Comparison of ENCODE assay signal across 9 cellular contexts in genomic region chr20:2750343-2751251, GRCh38. TPM values are rescaled to one million over a fixed set of nuclear protein-coding genes. Genes with fewer than 3 reads are reported as not detected.
DNase-seq lines count a peak whose midpoint lies in the region; ATAC-seq, FAIRE-seq and TF ChIP-seq lines count a peak whose summit lies in the region.
"Had no signal": no experiment of that assay in that cellular context is flagged by ENCODE, and none has a peak within 500 bp of the region (broad histone marks: within the 10 kb centered on the region; RNA-seq: fewer than 3 reads in every experiment).

No MANE protein-coding gene starts in this region.

- no peaks in the 10 kb centered on the region for H3K79me1 ChIP-seq in neuronal stem cell (ENCODE audit: low read depth, low read length)

- no peak for TF ChIP-seq CTCF in CD8-positive, alpha-beta T cell (IDR thresholded peaks at IDR 0.05)
- TF ChIP-seq CTCF in GM12878 (IDR thresholded peaks at IDR 0.05 in 2 of 3, conservative IDR thresholded peaks at IDR 0.05 in 1 of 3; ENCODE audit: control insufficient read depth in 2 of 3, extremely low read depth in 1 of 3, insufficient read depth in 1 of 3, low read depth in 3 of 3, low read length in 3 of 3) (no peak), keratinocyte (optimal IDR thresholded peaks at IDR 0.05 in 1 of 3, IDR thresholded peaks at IDR 0.05 in 1 of 3, conservative IDR thresholded peaks at IDR 0.05 in 1 of 3; ENCODE audit: extremely low read depth in 1 of 3, insufficient read depth in 2 of 3, low read length in 3 of 3) (no peak), thoracic aorta (IDR thresholded peaks at IDR 0.05) (no peak)

- no peak overlapping the region for H2BK120ac ChIP-seq in neuronal stem cell (ENCODE audit: low read depth, low read length)

- no peaks in the 10 kb centered on the region for H4K20me1 ChIP-seq in GM12878 (ENCODE audit: control insufficient read depth, insufficient read depth)
- no peaks in the 10 kb centered on the region for H4K20me1 ChIP-seq in keratinocyte (ENCODE audit: control insufficient read depth, extremely low read depth, insufficient read depth, low read length)

- TF ChIP-seq RAD21 in GM12878 (IDR thresholded peaks at IDR 0.05; ENCODE audit: insufficient read depth, low read depth, low read length), result no peak

- no peak overlapping the region for H3K4ac ChIP-seq in neuronal stem cell (ENCODE audit: low read length)

- H3K9ac ChIP-seq in GM12878 (ENCODE audit: control insufficient read depth, insufficient read depth, low read length) (no peak overlapping the region), keratinocyte (ENCODE audit: control insufficient read depth, extremely low read depth, insufficient read depth, low read length) (no peak overlapping the region), neuronal stem cell (ENCODE audit: low read depth, low read length, poor library complexity) (no peak overlapping the region)

- H3K4me3 ChIP-seq in CD8-positive, alpha-beta T cell (ENCODE audit: low read depth, low read length), result peak overlapping the region; percentile 57
- no peak overlapping the region for H3K4me3 ChIP-seq in GM12878
- peak overlapping the region in 1 of 3 experiments; percentile 1 for H3K4me3 ChIP-seq in keratinocyte (ENCODE audit: control insufficient read depth in 2 of 3, extremely low read depth in 1 of 3, insufficient read depth in 2 of 3, low read depth in 1 of 3, low read length in 3 of 3)
- H3K4me3 ChIP-seq in thoracic aorta, result peak overlapping the region; percentile 65
- H3K4me3 ChIP-seq in neuronal stem cell (ENCODE audit: low read length in 2 of 2), result no peak overlapping the region

- no peaks in the 10 kb centered on the region for H3K9me1 ChIP-seq in keratinocyte (ENCODE audit: control insufficient read depth, extremely low read depth, insufficient read depth, low read length)

- H3K23ac ChIP-seq in neuronal stem cell (ENCODE audit: low read depth, low read length, poor library complexity), result no peak overlapping the region

- CTCF ChIA-PET in CD8-positive, alpha-beta T cell (lab: Charles Lee), result interaction anchor here (0.9 to 6.1 kb wide), 7 partner anchors 11 to 85 kb away, joined by 3 to 60 read pairs (median 10); no protein-coding TSS in a partner anchor
- CTCF ChIA-PET in GM12878 (lab: Yijun Ruan, JAX), result no interaction called here

- no peaks in the 10 kb centered on the region for H3K27me3 ChIP-seq in CD8-positive, alpha-beta T cell (ENCODE audit: insufficient read depth, low read length)
- H3K27me3 ChIP-seq in GM12878 (replicated peaks in 1 of 2; ENCODE audit: control insufficient read depth in 2 of 2, insufficient read depth in 2 of 2, low read length in 1 of 2) (peaks cover 9 to 12% of the 10 kb centered on the region in 2 experiments), keratinocyte (ENCODE audit: control insufficient read depth, extremely low read depth, insufficient read depth, low read length) (peaks cover 76% of the 10 kb centered on the region), thoracic aorta (replicated peaks; ENCODE audit: insufficient read depth) (no peaks in the 10 kb centered on the region), neuronal stem cell (ENCODE audit: control insufficient read depth in 3 of 3, insufficient read depth in 3 of 3, low read depth in 1 of 3, low read length in 3 of 3) (peaks cover 31 to 95% (median 75%) of the 10 kb centered on the region in 3 experiments)

- no peaks in the 10 kb centered on the region for H3K79me2 ChIP-seq in GM12878 (ENCODE audit: control insufficient read depth, insufficient read depth, low read length)
- H3K79me2 ChIP-seq in keratinocyte (ENCODE audit: control insufficient read depth, insufficient read depth, low read length), result no peaks in the 10 kb centered on the region

- H3K18ac ChIP-seq in neuronal stem cell (ENCODE audit: low read length), result no peak overlapping the region

- FAIRE-seq in GM12878 (lab: Jason Lieb, UNC) (no peak), keratinocyte (lab: Jason Lieb, UNC) (no peak)

- no peaks in the 10 kb centered on the region for H3K27me3 Mint-ChIP-seq in CD8-positive, alpha-beta T cell (ENCODE audit: low read depth)

- H2AK5ac ChIP-seq in neuronal stem cell (ENCODE audit: low read depth, low read length), result no peak overlapping the region

- no peak for DNase-seq in CD8-positive, alpha-beta T cell
- peak; percentile 12 for DNase-seq in LoVo (ENCODE audit: low spot score)
- DNase-seq in GM12878 (ENCODE audit: low read depth, low spot score), result no peak
- no peak for DNase-seq in keratinocyte (ENCODE audit: low read depth, low spot score)
- DNase-seq in thoracic aorta (ENCODE audit: low spot score), result no peak
- no peak for DNase-seq in neuronal stem cell (ENCODE audit: low spot score)
- no peak for DNase-seq in hippocampal formation (lab: John Stamatoyannopoulos, UW)

- SMC1A ChIA-PET in GM12878 (lab: Charles Lee; ENCODE audit: uncharacterized antibody, unreplicated experiment), result no interaction called here

- no peaks in the 10 kb centered on the region for H3K36me3 Mint-ChIP-seq in CD8-positive, alpha-beta T cell

- WGBS in GM12878 (ENCODE audit: insufficient coverage, insufficient replicate concordance, low lambda C conversion rate, missing lambda C conversion rate), result 19% methylated on average over 32 of the region's 44 CpGs
- no CpG with 5 or more reads among the region's 44 CpGs for WGBS in neuronal stem cell (ENCODE audit: extremely low coverage in 2 of 2, insufficient read length in 2 of 2, insufficient replicate concordance in 1 of 2), 2 donors

- no peaks in the 10 kb centered on the region for H3K36me3 ChIP-seq in CD8-positive, alpha-beta T cell (ENCODE audit: insufficient read depth, low read length)
- H3K36me3 ChIP-seq in GM12878 (ENCODE audit: control insufficient read depth in 2 of 2, insufficient read depth in 2 of 2, low read length in 1 of 2), result no peaks in the 10 kb centered on the region
- H3K36me3 ChIP-seq in keratinocyte (ENCODE audit: control insufficient read depth in 2 of 2, extremely low read depth in 1 of 2, insufficient read depth in 2 of 2, low read length in 2 of 2), result no peaks in the 10 kb centered on the region
- no peaks in the 10 kb centered on the region for H3K36me3 ChIP-seq in thoracic aorta
- H3K36me3 ChIP-seq in neuronal stem cell (replicated peaks in 1 of 2; ENCODE audit: control insufficient read depth in 2 of 2, insufficient read depth in 2 of 2, low read length in 2 of 2), result no peaks in the 10 kb centered on the region

- no peak overlapping the region for H3K4me2 ChIP-seq in GM12878 (ENCODE audit: control insufficient read depth, insufficient read depth)
- H3K4me2 ChIP-seq in keratinocyte (ENCODE audit: control insufficient read depth, extremely low read depth, insufficient read depth, low read depth, low read length), result peak overlapping the region; percentile 69
- no peak overlapping the region for H3K4me2 ChIP-seq in neuronal stem cell (ENCODE audit: insufficient read depth, low read length, poor library complexity, severe bottlenecking)

- in situ Hi-C loops in GM12878 (cut with MboI), result no loop called here

- no peaks in the 10 kb centered on the region for H3K9me3 ChIP-seq in CD8-positive, alpha-beta T cell (ENCODE audit: low read length)
- no peaks in the 10 kb centered on the region; the same call in 2 of the 3 replicates for H3K9me3 ChIP-seq in GM12878 (replicated peaks; ENCODE audit: control insufficient read depth, insufficient read depth, low read length)
- H3K9me3 ChIP-seq in keratinocyte (ENCODE audit: control insufficient read depth, low read depth, low read length), result no peaks in the 10 kb centered on the region
- H3K9me3 ChIP-seq in thoracic aorta, result no peaks in the 10 kb centered on the region
- no peaks in the 10 kb centered on the region for H3K9me3 ChIP-seq in neuronal stem cell (replicated peaks in 1 of 2; ENCODE audit: control insufficient read depth in 2 of 2, insufficient read depth in 1 of 2, low read depth in 1 of 2, low read length in 2 of 2)

- BruUV-seq in GM12878 (replicated peaks; lab: Mats Ljungman, UMichigan), result no TSS peak

- peaks cover 29% of the 10 kb centered on the region for H3K4me1 Mint-ChIP-seq in CD8-positive, alpha-beta T cell (ENCODE audit: low read depth)

- TF ChIP-seq POLR2A in GM12878 (IDR thresholded peaks at IDR 0.05; ENCODE audit: low read depth, low read length), result no peak

- peak overlapping the region; percentile 80 for H3K4me3 Mint-ChIP-seq in CD8-positive, alpha-beta T cell

- H3K14ac ChIP-seq in neuronal stem cell (ENCODE audit: low read length), result no peak overlapping the region

- intact Hi-C loops in CD8-positive, alpha-beta T cell (cut with DNase I, micrococcal nuclease), result loop anchor here (5.0 to 10.0 kb wide), 3 partner anchors 92 to 226 kb away; partner anchors contain the start of genes PCED1A (in 2 of the 2), VPS16 (in 2 of the 2) and PTPRA (in 1 of the 2)
- intact Hi-C loops in GM12878 (cut with micrococcal nuclease; ENCODE audit: unreplicated experiment), result loop anchor here (5.0 kb wide), 1 partner anchor 252 kb away; no protein-coding TSS in a partner anchor

- no peaks in the 10 kb centered on the region for H3K9me3 Mint-ChIP-seq in CD8-positive, alpha-beta T cell

- RAD21 ChIA-PET in GM12878 (lab: Charles Lee; ENCODE audit: unreplicated experiment), result no interaction called here

- POLR2A ChIA-PET in CD8-positive, alpha-beta T cell (lab: Charles Lee), result interaction anchor here (0.9 to 3.7 kb wide), 2 partner anchors 9 to 21 kb away, joined by 3 to 20 read pairs; no protein-coding TSS in a partner anchor
- POLR2A ChIA-PET in GM12878 (lab: Charles Lee), result no interaction called here

- H4K8ac ChIP-seq in neuronal stem cell (ENCODE audit: low read depth, low read length), result no peak overlapping the region

- no peak overlapping the region for H2BK5ac ChIP-seq in neuronal stem cell (ENCODE audit: low read length)

- TF ChIP-seq EP300 in GM12878 (IDR thresholded peaks at IDR 0.05; ENCODE audit: borderline replicate concordance in 1 of 2, control insufficient read depth in 1 of 2, low read depth in 2 of 2, low read length in 2 of 2), result no peak

- H2AFZ ChIP-seq in GM12878 (ENCODE audit: control insufficient read depth, low read depth, low read length) (no peak overlapping the region), keratinocyte (ENCODE audit: control insufficient read depth, low read length) (no peak overlapping the region), neuronal stem cell (ENCODE audit: low read length) (no peak overlapping the region)

- dilution Hi-C loops in keratinocyte (cut with MboI; ENCODE audit: extremely low pct_ligation_motif_present, low sequenced_read_pairs), result no loop called here

- H3K27ac Mint-ChIP-seq in CD8-positive, alpha-beta T cell, result peak overlapping the region; percentile 45

- no peak overlapping the region for H2BK12ac ChIP-seq in neuronal stem cell (ENCODE audit: low read length)

- ATAC-seq in CD8-positive, alpha-beta T cell, result no peak
- ATAC-seq in GM12878 (peak; percentile 59), thoracic aorta (ENCODE audit: insufficient number of reproducible peaks, low FRiP score, low read depth) (no peak), GM21390 (IDR thresholded peaks at IDR 0.05; ENCODE audit: unreplicated experiment) (no peak)

- H2BK15ac ChIP-seq in neuronal stem cell (ENCODE audit: low read length), result no peak overlapping the region

- peaks cover 26% of the 10 kb centered on the region for H3K4me1 ChIP-seq in CD8-positive, alpha-beta T cell (ENCODE audit: insufficient read depth, low read length)
- H3K4me1 ChIP-seq in GM12878 (ENCODE audit: control insufficient read depth, insufficient read depth, low read length), result peaks cover 6% of the 10 kb centered on the region
- no peaks in the 10 kb centered on the region for H3K4me1 ChIP-seq in keratinocyte (ENCODE audit: control insufficient read depth, extremely low read depth, insufficient read depth, low read length)
- peaks cover 20 to 31% of the 10 kb centered on the region in 2 donors for H3K4me1 ChIP-seq in thoracic aorta (ENCODE audit: control insufficient read depth in 1 of 2, low read depth in 2 of 2)
- H3K4me1 ChIP-seq in neuronal stem cell (ENCODE audit: control insufficient read depth in 2 of 2, insufficient read depth in 1 of 2, low read depth in 1 of 2, low read length in 2 of 2), result peaks cover 4 to 5% of the 10 kb centered on the region in 2 donors

- no peak overlapping the region for H4K91ac ChIP-seq in neuronal stem cell (ENCODE audit: low read depth, low read length, poor library complexity)

- H3K27ac ChIP-seq in CD8-positive, alpha-beta T cell (ENCODE audit: low read depth, low read length), result no peak overlapping the region
- H3K27ac ChIP-seq in GM12878 (ENCODE audit: control insufficient read depth, insufficient read depth) (no peak overlapping the region), keratinocyte (ENCODE audit: control insufficient read depth, insufficient read depth, low read length) (no peak overlapping the region), thoracic aorta (no peak overlapping the region), neuronal stem cell (replicated peaks; ENCODE audit: low read length) (no peak overlapping the region)
- H3K27ac ChIP-seq: epithelial cell of prostate had no signal

RNA-seq across cellular contexts. Expression of gene CPXM1, which starts 49.8 kb away (rescaled TPM):
- under 1 TPM; 0.38 to 0.50 TPM for total RNA-seq in CD8-positive, alpha-beta T cell
- total RNA-seq in GM12878 (2013; cell fraction: nucleolus; rRNA removed), result not detected in 2 replicates
- total RNA-seq in GM12878 (2014; rRNA removed) (0.62 and 0.71 TPM in 2 replicates), GM12878 (2014; rRNA removed; fragmentation: Illumina TruSeq; extraction: Trizol) (0.22 and 0.23 TPM in 2 replicates), GM12878 (2021) (0.90 and 1.1 TPM in 2 replicates), thoracic aorta (not detected)
- polyA plus RNA-seq in GM12878 (2011; ENCODE audit: low read depth), result not detected
- polyA plus RNA-seq in GM12878 (2011; rRNA removed) (1.9 and 3.9 TPM in 2 replicates), GM12878 (2014; fragmentation: Illumina TruSeq; extraction: Trizol) (0.28 TPM in 1 of 2 replicates, not detected in the other), GM12878 (2014; fragmentation: Nextera tagmentation; extraction: Ambion mirVana) (not detected), GM12878 (2014; rRNA removed) (0.54 and 0.91 TPM in 2 replicates), GM12878 (2016; fragmentation: Nextera tagmentation; extraction: Ambion mirVana) (under 1 TPM; 0.63 to 0.78 TPM), keratinocyte (not detected in 3 replicates)
- polyA plus RNA-seq in GM12878 (2011; cell fraction: cytosol; rRNA removed), result 6.2 and 7.4 TPM in 2 replicates
- 26.8 and 28.8 TPM in 2 replicates for polyA plus RNA-seq in GM12878 (2011; cell fraction: nucleus; rRNA removed)
- polyA plus RNA-seq in GM12878 (2012), result 0.18 and 0.53 TPM in 2 replicates
- polyA minus RNA-seq in GM12878 (2011; rRNA and poly(A)+ RNA removed), result 4.3 and 5.9 TPM in 2 replicates
- 1.6 and 1.9 TPM in 2 replicates for polyA minus RNA-seq in GM12878 (2011; cell fraction: cytosol; rRNA and poly(A)+ RNA removed)
- 2.1 and 3.2 TPM in 2 replicates for polyA minus RNA-seq in GM12878 (2011; cell fraction: nucleus; rRNA and poly(A)+ RNA removed)
- not detected for polyA plus RNA-seq in keratinocyte (2011; ENCODE audit: low read depth)
- not detected in 2 replicates for polyA plus RNA-seq in keratinocyte (2011; cell fraction: cytosol; rRNA removed)
- not detected in 2 replicates for polyA plus RNA-seq in keratinocyte (2011; cell fraction: nucleus; rRNA removed)
- polyA plus RNA-seq in keratinocyte (2012; ENCODE audit: low replicate concordance), result not detected in 2 replicates
- not detected in 3 replicates for polyA minus RNA-seq in keratinocyte
- not detected for polyA minus RNA-seq in keratinocyte (2011; cell fraction: cytosol; rRNA and poly(A)+ RNA removed)
- not detected in 2 replicates for polyA minus RNA-seq in keratinocyte (2011; cell fraction: nucleus; rRNA and poly(A)+ RNA removed)
- polyA plus RNA-seq in neuronal stem cell (2013, experiment 1 of 2), result 100 TPM
- polyA plus RNA-seq in neuronal stem cell (2013, experiment 2 of 2), result 97.5 TPM

RNA-seq across cellular contexts. Expression of gene EBF4, which starts 58.0 kb away (rescaled TPM):
- 1 to 10 TPM; 5.8 TPM for total RNA-seq in CD8-positive, alpha-beta T cell
- total RNA-seq in GM12878 (2013; cell fraction: nucleolus; rRNA removed), result not detected in 2 replicates
- total RNA-seq in GM12878 (2014; rRNA removed), result not detected in 2 replicates
- not detected in 2 replicates for total RNA-seq in GM12878 (2014; rRNA removed; fragmentation: Illumina TruSeq; extraction: Trizol)
- total RNA-seq in GM12878 (2021), result 0.13 TPM in 1 of 2 replicates, not detected in the other
- polyA plus RNA-seq in GM12878 (2011; ENCODE audit: low read depth), result not detected
- not detected in 2 replicates for polyA plus RNA-seq in GM12878 (2011; rRNA removed)
- polyA plus RNA-seq in GM12878 (2011; cell fraction: cytosol; rRNA removed), result not detected in 2 replicates
- polyA plus RNA-seq in GM12878 (2011; cell fraction: nucleus; rRNA removed), result not detected in 2 replicates
- 0.06 and 0.22 TPM in 2 replicates for polyA plus RNA-seq in GM12878 (2012)
- polyA plus RNA-seq in GM12878 (2014; fragmentation: Illumina TruSeq; extraction: Trizol), result not detected in 2 replicates
- polyA plus RNA-seq in GM12878 (2014; fragmentation: Nextera tagmentation; extraction: Ambion mirVana), result not detected
- not detected in 2 replicates for polyA plus RNA-seq in GM12878 (2014; rRNA removed)
- polyA plus RNA-seq in GM12878 (2016; fragmentation: Nextera tagmentation; extraction: Ambion mirVana), result not detected
- polyA minus RNA-seq in GM12878 (2011; rRNA and poly(A)+ RNA removed), result not detected in 2 replicates
- polyA minus RNA-seq in GM12878 (2011; cell fraction: cytosol; rRNA and poly(A)+ RNA removed), result not detected in 2 replicates
- polyA minus RNA-seq in GM12878 (2011; cell fraction: nucleus; rRNA and poly(A)+ RNA removed), result not detected in 2 replicates
- polyA plus RNA-seq in keratinocyte, result 0.12 to 0.17 TPM in 2 of 3 replicates, not detected in the other
- polyA plus RNA-seq in keratinocyte (2011; ENCODE audit: low read depth), result not detected
- not detected in 2 replicates for polyA plus RNA-seq in keratinocyte (2011; cell fraction: cytosol; rRNA removed)
- polyA plus RNA-seq in keratinocyte (2011; cell fraction: nucleus; rRNA removed), result 0.25 TPM in 1 of 2 replicates, not detected in the other
- 0.10 TPM in 1 of 2 replicates, not detected in the other for polyA plus RNA-seq in keratinocyte (2012; ENCODE audit: low replicate concordance)
- 0.89 TPM in 1 of 3 replicates, not detected in the others for polyA minus RNA-seq in keratinocyte
- polyA minus RNA-seq in keratinocyte (2011; cell fraction: cytosol; rRNA and poly(A)+ RNA removed), result not detected
- not detected in 2 replicates for polyA minus RNA-seq in keratinocyte (2011; cell fraction: nucleus; rRNA and poly(A)+ RNA removed)
- total RNA-seq in thoracic aorta, result 10 to 100 TPM; 14.1 to 16.6 TPM
- polyA plus RNA-seq in neuronal stem cell (2013, experiment 1 of 2), result 19.6 TPM
- 17.3 TPM for polyA plus RNA-seq in neuronal stem cell (2013, experiment 2 of 2)

Comparison
In these comparisons a context has a peak if more than half of its experiments do, and no peak if none do; other contexts are left out.
1. H3K4me3 ChIP-seq: peak in CD8-positive, alpha-beta T cell (single experiment) and thoracic aorta (single experiment); none in GM12878 (single experiment) and neuronal stem cell (0 of 2).
2. RNA of gene EBF4, which starts 58.0 kb away (total RNA-seq): 14.1 to 16.6 TPM in thoracic aorta and 5.8 TPM in CD8-positive, alpha-beta T cell; 0.13 TPM in GM12878; every median in the first group is over 4 times any median in the second.